12 cellular contexts compared by ENCODE assay signal in genomic region chr7:28102778-28103177, GRCh38.
DNase-seq lines count a peak whose midpoint lies in the region; ATAC-seq and TF ChIP-seq lines count a peak whose summit lies in the region.
"Had no signal": no experiment of that assay in that cellular context is flagged by ENCODE, and none has a peak within 500 bp of the region (broad histone marks: within the 10 kb centered on the region; RNA-seq: fewer than 3 reads in every experiment).

No MANE protein-coding gene starts in this region.

- intact Hi-C loops in thyroid gland (cut with DNase I) = no loop called here

- no peak for TF ChIP-seq CTCF in thyroid gland (IDR thresholded peaks at IDR 0.05)

- 74 to 75% methylated on average over 5 of the region's 5 CpGs for whole genome bisulfite sequencing in thyroid gland, 2 donors

- TF ChIP-seq POLR2A in thyroid gland (IDR thresholded peaks at IDR 0.05) = no peak

- no peak overlapping the region for H3K4me3 ChIP-seq in thyroid gland (replicated peaks in 1 of 3)
- H3K4me3 ChIP-seq: SJCRH30 had no signal

- H3K27me3 ChIP-seq in thyroid gland = no peaks in the 10 kb centered on the region
- H3K27me3 ChIP-seq: SJCRH30 had no signal

- H3K4me1 ChIP-seq in thyroid gland = peaks cover 7 to 34% of the 10 kb centered on the region in 2 donors
- H3K4me1 ChIP-seq: SJCRH30 had no signal

- DNase-seq in DMS53 (lab: John Stamatoyannopoulos, UW) = peak; percentile 74
- DNase-seq in DMS53 treated with DMSO at 0.1 percent for 48 hours (lab: John Stamatoyannopoulos, UW; ENCODE audit: unreplicated experiment) = no peak
- DNase-seq in amniotic epithelial cell (ENCODE audit: low read depth) = peak; percentile 81
- DNase-seq in kidney tubule cell (ENCODE audit: low spot score) = peak; percentile 31
- DNase-seq in thyroid gland = peak; percentile 8 to 10
- no peak for DNase-seq in NCI-H187 treated with DMSO at 0.1 percent for 48 hours (lab: John Stamatoyannopoulos, UW)
- DNase-seq: activated CD8-positive, alpha-beta T cell treated with anti-CD3 and anti-CD28 coated beads, Interleukin-2, amount 10 ng/mL, durations not matched to agents 7 days and 5 days; caudate nucleus had no signal

- no peak overlapping the region for H3K27ac ChIP-seq in thyroid gland
- H3K27ac ChIP-seq: 22Rv1, SJCRH30 had no signal

- no peaks in the 10 kb centered on the region for H3K36me3 ChIP-seq in thyroid gland
- H3K36me3 ChIP-seq: SJCRH30 had no signal

- ATAC-seq in GM21526 (IDR thresholded peaks at IDR 0.05; ENCODE audit: low FRiP score, unreplicated experiment) (no peak), GM21447 (IDR thresholded peaks at IDR 0.05; ENCODE audit: unreplicated experiment) (no peak)
- ATAC-seq: activated CD8-positive, alpha-beta T cell treated with anti-CD3 and anti-CD28 coated beads, Interleukin-2, amount 10 ng/mL, durations not matched to agents 7 days and 5 days had no signal

- H3K9me3 ChIP-seq in thyroid gland = no peaks in the 10 kb centered on the region
- H3K9me3 ChIP-seq: SJCRH30 had no signal

Comparison
In these comparisons a context has a peak if more than half of its experiments do, and no peak if none do; other contexts are left out.
1. DNase-seq: peak in DMS53 (single experiment), amniotic epithelial cell (single experiment), kidney tubule cell (single experiment) and thyroid gland (2 of 2); none in DMS53 treated with DMSO at 0.1 percent for 48 hours (single experiment) and NCI-H187 treated with DMSO at 0.1 percent for 48 hours (single experiment).